11 cellular contexts compared by ENCODE assay signal in genomic region chr14:91889477-91890211, GRCh38. TPM values are rescaled to one million over a fixed set of nuclear protein-coding genes. Genes with fewer than 3 reads are reported as not detected.
DNase-seq lines count a peak whose midpoint lies in the region; ATAC-seq and TF ChIP-seq lines count a peak whose summit lies in the region.
"Had no signal": no experiment of that assay in that cellular context is flagged by ENCODE, and none has a peak within 500 bp of the region (broad histone marks: within the 10 kb centered on the region; RNA-seq: fewer than 3 reads in every experiment).

No MANE protein-coding gene starts in this region.

- no peak for TF ChIP-seq POLR2A in GM18505 (IDR thresholded peaks at IDR 0.05; ENCODE audit: borderline replicate concordance, extremely low read depth, insufficient read depth, insufficient read length)

- peaks cover 61% of the 10 kb centered on the region for H3K4me1 Mint-ChIP-seq in stimulated activated naive CD8-positive, alpha-beta T cell treated with anti-CD3 and anti-CD28 coated beads, Interleukin-15, amount 100 ng/mL, for 72 hours

- H3K27ac Mint-ChIP-seq in stimulated activated naive CD8-positive, alpha-beta T cell treated with anti-CD3 and anti-CD28 coated beads, Interleukin-15, amount 100 ng/mL, for 72 hours: peak overlapping the region; percentile 80 to 89

- ATAC-seq in stimulated activated naive CD8-positive, alpha-beta T cell treated with anti-CD3 and anti-CD28 coated beads, Interleukin-15, amount 100 ng/mL, for 72 hours: no peak
- ATAC-seq in stimulated activated naive CD8-positive, alpha-beta T cell treated with anti-CD3 and anti-CD28 coated beads, Interleukin-15, Interleukin-2, amounts not matched to agents 100 U/mL and 50 U/mL, for 24 hours: no peak
- ATAC-seq in GM18873 (IDR thresholded peaks at IDR 0.05; ENCODE audit: low FRiP score, unreplicated experiment) (no peak), GM18505 (IDR thresholded peaks at IDR 0.05; ENCODE audit: unreplicated experiment) (no peak)

- no peak for DNase-seq in stimulated activated naive CD8-positive, alpha-beta T cell treated with anti-CD3 and anti-CD28 coated beads, Interleukin-15, amount 100 ng/mL, for 72 hours
- no peak for DNase-seq in stimulated activated naive CD8-positive, alpha-beta T cell treated with anti-CD3 and anti-CD28 coated beads, Interleukin-15, Interleukin-2, amounts not matched to agents 100 U/mL and 50 U/mL, for 24 hours
- DNase-seq in epithelial cell of proximal tubule (ENCODE audit: low read depth): no peak
- DNase-seq in nucleus accumbens (lab: John Stamatoyannopoulos, UW): peak in 35 of 56 donors; percentile 11 to 65 (median 36)
- DNase-seq in A172 (ENCODE audit: low spot score): no peak
- DNase-seq in stimulated activated CD4-positive, alpha-beta T cell treated with anti-CD3 and anti-CD28 coated beads, Interleukin-4, amount 100 ng/mL, for 1 hour: no peak
- DNase-seq: activated CD4-positive, alpha-beta T cell treated with anti-CD3 and anti-CD28 coated beads, Interleukin-2, amount 50 U/mL, for 48 hours; BE2C had no signal

- H3K4me3 Mint-ChIP-seq in stimulated activated naive CD8-positive, alpha-beta T cell treated with anti-CD3 and anti-CD28 coated beads, Interleukin-15, amount 100 ng/mL, for 72 hours: peak overlapping the region in 1 of 2 donors; percentile 32

- no peak overlapping the region for H3K4me3 ChIP-seq in epithelial cell of proximal tubule (ENCODE audit: low read depth, low read length)

- TF ChIP-seq CTCF in epithelial cell of proximal tubule (conservative IDR thresholded peaks at IDR 0.05; ENCODE audit: low read depth, low read length): peak; percentile 6

- H3K9me3 Mint-ChIP-seq in stimulated activated naive CD8-positive, alpha-beta T cell treated with anti-CD3 and anti-CD28 coated beads, Interleukin-15, amount 100 ng/mL, for 72 hours: no peaks in the 10 kb centered on the region

- H3K27me3 Mint-ChIP-seq in stimulated activated naive CD8-positive, alpha-beta T cell treated with anti-CD3 and anti-CD28 coated beads, Interleukin-15, amount 100 ng/mL, for 72 hours: no peaks in the 10 kb centered on the region

RNA-seq across cellular contexts. Expression of gene TC2N, which starts 22.3 kb away (rescaled TPM):
- total RNA-seq in epithelial cell of proximal tubule: 3.0 and 5.1 TPM in 2 replicates
- not detected in 2 replicates for total RNA-seq in A172 (2014; rRNA removed; shearing (Covaris generic))
- total RNA-seq: M059J had no signal

RNA-seq across cellular contexts. Expression of gene FBLN5, which starts 57.9 kb away (rescaled TPM):
- total RNA-seq in epithelial cell of proximal tubule: 2.2 and 4.8 TPM in 2 replicates
- total RNA-seq in A172 (2014; rRNA removed; shearing (Covaris generic)): 2.6 and 8.6 TPM in 2 replicates
- total RNA-seq: M059J had no signal

Comparison
In these comparisons a context has a peak if more than half of its experiments do, and no peak if none do; other contexts are left out.
1. DNase-seq: peak in nucleus accumbens (35 of 56); none in stimulated activated naive CD8-positive, alpha-beta T cell treated with anti-CD3 and anti-CD28 coated beads, Interleukin-15, amount 100 ng/mL, for 72 hours (0 of 2), stimulated activated naive CD8-positive, alpha-beta T cell treated with anti-CD3 and anti-CD28 coated beads, Interleukin-15, Interleukin-2, amounts not matched to agents 100 U/mL and 50 U/mL, for 24 hours (single experiment), epithelial cell of proximal tubule (single experiment), A172 (single experiment) and stimulated activated CD4-positive, alpha-beta T cell treated with anti-CD3 and anti-CD28 coated beads, Interleukin-4, amount 100 ng/mL, for 1 hour (single experiment).